In genomic region chr3:170040283-170040907, GRCh38 we compare ENCODE assay signal across 1 cellular context.
TF ChIP-seq lines count a peak whose summit lies in the region.

No MANE protein-coding gene starts in this region.

TF ChIP-seq in GM23338, 12 proteins besides CTCF, POLR2A, EP300 and RAD21:
- TF ChIP-seq ZNF462 (CRISPR knock-in tag; IDR thresholded peaks at IDR 0.05) (no peak), NANOG (IDR thresholded peaks at IDR 0.05; ENCODE audit: borderline replicate concordance) (no peak), CREB1 (CRISPR knock-in tag; IDR thresholded peaks at IDR 0.05; ENCODE audit: low read depth) (no peak), EZH2phosphoT487 (IDR thresholded peaks at IDR 0.05; ENCODE audit: unreplicated experiment) (no peak), REST (IDR thresholded peaks at IDR 0.05; ENCODE audit: unreplicated experiment) (no peak), JUNB (IDR thresholded peaks at IDR 0.05; ENCODE audit: unreplicated experiment) (no peak), STAT1 (IDR thresholded peaks at IDR 0.05; ENCODE audit: unreplicated experiment) (no peak), ZNF331 (CRISPR knock-in tag; IDR thresholded peaks at IDR 0.05; ENCODE audit: low read depth) (no peak), ZNF114 (CRISPR knock-in tag; IDR thresholded peaks at IDR 0.05) (no peak), POLR2AphosphoS5 (IDR thresholded peaks at IDR 0.05; ENCODE audit: low read depth) (no peak), EZH2 (IDR thresholded peaks at IDR 0.05; ENCODE audit: low read depth, unreplicated experiment) (no peak), ETS1 (IDR thresholded peaks at IDR 0.05) (no peak)
